In genomic region chr2:123732563-123732962, GRCh38 we compare ENCODE assay signal across 20 cellular contexts.
"Had no signal": no experiment of that assay in that cellular context is flagged by ENCODE, and none has a peak within 500 bp of the region (broad histone marks: within the 10 kb centered on the region; RNA-seq: fewer than 3 reads in every experiment).

No MANE protein-coding gene starts in this region.

- H3K9me3 ChIP-seq: lower lobe of right lung, prostate gland, thyroid gland, vagina had no signal

- H3K36me3 ChIP-seq: lower lobe of right lung, prostate gland, thyroid gland, vagina had no signal

- H3K4me3 ChIP-seq: lower lobe of right lung, prostate gland, skin epidermis, thyroid gland, vagina had no signal

- H3K27ac ChIP-seq: lower lobe of right lung, prostate gland, skin epidermis, thyroid gland, vagina had no signal

- ATAC-seq: left cardiac atrium; right cardiac atrium; stimulated activated naive B cell treated with anti-CD40 and anti-IgM and Interleukin-4, amounts not matched to agents 10 μg/mL and 1 μg/mL and 100 μg/mL, for 72 hours had no signal

- DNase-seq: activated CD4-positive, alpha-beta T cell treated with anti-CD3 and anti-CD28 coated beads, Interleukin-2, amount 10 ng/mL, durations not matched to agents 7 days and 5 days; activated CD4-positive, CD25-positive, alpha-beta regulatory T cell; activated gamma-delta T cell treated with Interleukin-2 at 50 U/mL for 16 hours; amniotic stem cell; cortex of kidney; effector CD4-positive, alpha-beta T cell; foreskin fibroblast; head of caudate nucleus; immature natural killer cell; left cardiac atrium; lower lobe of right lung; nephron progenitor cell; right cardiac atrium; stimulated activated CD4-positive, alpha-beta T cell treated with anti-CD3 and anti-CD28 coated beads, Interleukin-15, amount 100 ng/mL, for 24 hours; stimulated activated CD4-positive, alpha-beta T cell treated with anti-CD3 and anti-CD28 coated beads, Interleukin-4, amount 100 ng/mL, for 1 hour; stimulated activated naive B cell treated with anti-CD40 and anti-IgM and Interleukin-4, amounts not matched to agents 10 μg/mL and 1 μg/mL and 100 μg/mL, for 72 hours; thyroid gland had no signal

- H3K4me1 ChIP-seq: lower lobe of right lung, prostate gland, thyroid gland, vagina had no signal

- H3K27me3 ChIP-seq: thyroid gland, vagina had no signal
